ENCODE assay signal across 15 cellular contexts in genomic region chr19:953501-954271, GRCh38. TPM values are rescaled to one million over a fixed set of nuclear protein-coding genes. Genes with fewer than 3 reads are reported as not detected.
DNase-seq lines count a peak whose midpoint lies in the region; ATAC-seq, FAIRE-seq and TF ChIP-seq lines count a peak whose summit lies in the region.
"Had no signal": no experiment of that assay in that cellular context is flagged by ENCODE, and none has a peak within 500 bp of the region (broad histone marks: within the 10 kb centered on the region; RNA-seq: fewer than 3 reads in every experiment).

No MANE protein-coding gene starts in this region.

- peak overlapping the region; percentile 49 for H3K4me3 Mint-ChIP-seq in natural killer cell
- no peak overlapping the region for H3K4me3 Mint-ChIP-seq in natural killer cell treated with Interleukin-12 subunit alpha and Interleukin-12 subunit beta and Interleukin-15 and Interleukin-18, amount 100 ng/mL, for 72 hours
- H3K4me3 Mint-ChIP-seq in naive B cell: peak overlapping the region in 5 of 8 donors; percentile 32 to 75 (median 64)
- H3K4me3 Mint-ChIP-seq: activated T-cell treated with anti-CD3 and anti-CD28 coated beads, Interleukin-2, amount 50 U/mL, for 24 hours had no signal

- BruUV-seq in K562 (replicated peaks; lab: Mats Ljungman, UMichigan): no TSS peak

- intact Hi-C loops in natural killer cell (cut with micrococcal nuclease) (no loop called here), K562 (cut with micrococcal nuclease) (loop anchor here (2.0 kb wide), 1 partner anchor 29 kb away; no protein-coding TSS in a partner anchor), breast epithelium (cut with DNase I; ENCODE audit: low total_unique reads) (no loop called here)

- peaks cover 14% of the 10 kb centered on the region; the same call in 1 of the 3 replicates for H3K36me3 ChIP-seq in K562 (ENCODE audit: control insufficient read depth, insufficient read depth, low read length)
- H3K36me3 ChIP-seq in breast epithelium: no peaks in the 10 kb centered on the region
- H3K36me3 ChIP-seq in Karpas-422 (ENCODE audit: insufficient read depth, low read length): no peaks in the 10 kb centered on the region

- H3K9me1 ChIP-seq in K562 (ENCODE audit: control insufficient read depth, insufficient read depth, low read length): no peaks in the 10 kb centered on the region

- FAIRE-seq in K562 (lab: Jason Lieb, UNC): peak; percentile 44
- FAIRE-seq: urothelium cell line had no signal

- H3K9me2 ChIP-seq in Karpas-422 (replicated peaks; ENCODE audit: insufficient read depth, low read length): no peaks in the 10 kb centered on the region

- no peak for TF ChIP-seq EP300 in K562 (IDR thresholded peaks at IDR 0.05; ENCODE audit: low read length)

- H3K79me2 ChIP-seq in K562 (ENCODE audit: control insufficient read depth, insufficient read depth, low read length) (peaks cover 78% of the 10 kb centered on the region), Karpas-422 (ENCODE audit: low read length) (no peaks in the 10 kb centered on the region)

- no peaks in the 10 kb centered on the region for H4K20me1 ChIP-seq in K562 (replicated peaks; ENCODE audit: control insufficient read depth, insufficient read depth, low read length)
- 0 out of 2 replicates have a peak, but pooled peaks cover 10% of the 10 kb centered on the region for H4K20me1 ChIP-seq in Karpas-422 (ENCODE audit: insufficient read depth, low read depth, low read length)

- no peak for TF ChIP-seq CTCF in natural killer cell (IDR thresholded peaks at IDR 0.05)
- TF ChIP-seq CTCF in K562 (IDR thresholded peaks at IDR 0.05 in 2 of 3, conservative IDR thresholded peaks at IDR 0.05 in 1 of 3; ENCODE audit: insufficient read depth in 2 of 3, low read depth in 1 of 3, low read length in 3 of 3): no peak
- TF ChIP-seq CTCF in breast epithelium (IDR thresholded peaks at IDR 0.05): no peak

- H3K4me3 ChIP-seq in K562: peak overlapping the region; percentile 28
- H3K4me3 ChIP-seq in breast epithelium: no peak overlapping the region
- H3K4me3 ChIP-seq in Karpas-422 (ENCODE audit: low read length): no peak overlapping the region

- peak overlapping the region in 1 of 2 donors; percentile 85 for H3K27ac Mint-ChIP-seq in natural killer cell
- no peak overlapping the region for H3K27ac Mint-ChIP-seq in natural killer cell treated with Interleukin-12 subunit alpha and Interleukin-12 subunit beta and Interleukin-15 and Interleukin-18, amount 100 ng/mL, for 72 hours
- peak overlapping the region in 4 of 6 donors; percentile 39 to 90 (median 76) for H3K27ac Mint-ChIP-seq in naive B cell
- H3K27ac Mint-ChIP-seq: activated T-cell treated with anti-CD3 and anti-CD28 coated beads, Interleukin-2, amount 50 U/mL, for 24 hours had no signal

- H3K36me3 Mint-ChIP-seq in natural killer cell (no peaks in the 10 kb centered on the region), naive B cell (no peaks in the 10 kb centered on the region)
- H3K36me3 Mint-ChIP-seq in natural killer cell treated with Interleukin-12 subunit alpha and Interleukin-12 subunit beta and Interleukin-15 and Interleukin-18, amount 100 ng/mL, for 72 hours: no peaks in the 10 kb centered on the region

- no peak for DNase-seq in natural killer cell
- no peak for DNase-seq in natural killer cell treated with Interleukin-12 subunit alpha and Interleukin-12 subunit beta and Interleukin-15 and Interleukin-18, amount 100 ng/mL, for 72 hours (ENCODE audit: low spot score)
- peak in 1 of 4 experiments; percentile 46 for DNase-seq in K562 (ENCODE audit: extremely low read depth in 1 of 4, low spot score in 3 of 4)
- no peak for DNase-seq in naive B cell
- DNase-seq in breast epithelium (ENCODE audit: low spot score in 2 of 2): no peak
- DNase-seq in NCI-H345 (lab: John Stamatoyannopoulos, UW): no peak
- DNase-seq in Karpas-422: no peak
- DNase-seq: ACHN; activated T-cell treated with anti-CD3 and anti-CD28 coated beads, Interleukin-2, amount 50 U/mL, for 24 hours; midbrain; NCI-H1048 had no signal

- TF ChIP-seq POLR2A in K562 (conservative IDR thresholded peaks at IDR 0.05) (no peak), breast epithelium (IDR thresholded peaks at IDR 0.05) (no peak)

- peak overlapping the region; percentile 64 for H3K4me2 ChIP-seq in K562 (ENCODE audit: insufficient read depth, low read length)
- H3K4me2 ChIP-seq in Karpas-422 (ENCODE audit: low read depth, low read length, poor library complexity, severe bottlenecking): no peak overlapping the region

- TF ChIP-seq RAD21 in K562 (CRISPR knock-in tag; conservative IDR thresholded peaks at IDR 0.05 in 1 of 2, IDR thresholded peaks at IDR 0.05 in 1 of 2): no peak

- H3K4me1 ChIP-seq in K562 (replicated peaks in 1 of 2; ENCODE audit: control insufficient read depth in 2 of 2, insufficient read depth in 2 of 2, low read length in 2 of 2) (peaks cover 51 to 88% of the 10 kb centered on the region in 2 experiments), breast epithelium (peaks cover 0 to 5% of the 10 kb centered on the region in 2 donors), Karpas-422 (ENCODE audit: low read length) (peaks cover 7% of the 10 kb centered on the region; the same call in 1 of the 2 replicates)

- H3K9me3 Mint-ChIP-seq in natural killer cell (no peaks in the 10 kb centered on the region), naive B cell (no peaks in the 10 kb centered on the region)
- no peaks in the 10 kb centered on the region for H3K9me3 Mint-ChIP-seq in natural killer cell treated with Interleukin-12 subunit alpha and Interleukin-12 subunit beta and Interleukin-15 and Interleukin-18, amount 100 ng/mL, for 72 hours
- H3K9me3 Mint-ChIP-seq: activated T-cell treated with anti-CD3 and anti-CD28 coated beads, Interleukin-2, amount 50 U/mL, for 24 hours had no signal

- peaks cover 0 to 11% of the 10 kb centered on the region in 2 donors for H3K4me1 Mint-ChIP-seq in natural killer cell
- peaks cover 0 to 6% of the 10 kb centered on the region in 2 donors for H3K4me1 Mint-ChIP-seq in natural killer cell treated with Interleukin-12 subunit alpha and Interleukin-12 subunit beta and Interleukin-15 and Interleukin-18, amount 100 ng/mL, for 72 hours (ENCODE audit: low read depth in 2 of 2)
- H3K4me1 Mint-ChIP-seq in naive B cell: peaks cover 8 to 20% (median 19%) of the 10 kb centered on the region in 3 donors

- H3K27ac ChIP-seq in K562 (ENCODE audit: extremely low read depth, low read depth, low read length): peak overlapping the region; percentile 96
- no peak overlapping the region for H3K27ac ChIP-seq in breast epithelium
- H3K27ac ChIP-seq in Karpas-422 (ENCODE audit: low read length): no peak overlapping the region
- H3K27ac ChIP-seq: epithelial cell of prostate had no signal

- in situ Hi-C loops in K562 (cut with MboI): no loop called here

- H2AFZ ChIP-seq in K562 (ENCODE audit: low read depth, low read length): peak overlapping the region; percentile 33; the same call in 1 of the 2 replicates
- no peak overlapping the region for H2AFZ ChIP-seq in Karpas-422 (ENCODE audit: low read length)

- POLR2A ChIA-PET in K562 (lab: Yijun Ruan, JAX): interaction anchor here (0.6 to 1.3 kb wide), 4 partner anchors 8 to 1108 kb away, joined by 3 to 8 read pairs (median 4); no protein-coding TSS in a partner anchor

- H3K9ac ChIP-seq in K562 (ENCODE audit: insufficient read depth in 1 of 2, low read depth in 2 of 2, low read length in 2 of 2): peak overlapping the region; percentile 59 to 76
- H3K9ac ChIP-seq in Karpas-422 (ENCODE audit: low read length): no peak overlapping the region

- no peaks in the 10 kb centered on the region for H3K27me3 ChIP-seq in K562 (ENCODE audit: control insufficient read depth in 2 of 2, insufficient read depth in 2 of 2, low read length in 2 of 2)
- no peaks in the 10 kb centered on the region for H3K27me3 ChIP-seq in breast epithelium
- no peaks in the 10 kb centered on the region for H3K27me3 ChIP-seq in Karpas-422 (ENCODE audit: low read length)

- WGBS in K562 (ENCODE audit: insufficient coverage, low coverage, missing lambda C conversion rate): 13% methylated on average over 24 of the region's 30 CpGs

- H3K27me3 Mint-ChIP-seq in natural killer cell (ENCODE audit: low read depth in 2 of 2) (no peaks in the 10 kb centered on the region), naive B cell (no peaks in the 10 kb centered on the region)
- H3K27me3 Mint-ChIP-seq in natural killer cell treated with Interleukin-12 subunit alpha and Interleukin-12 subunit beta and Interleukin-15 and Interleukin-18, amount 100 ng/mL, for 72 hours: no peaks in the 10 kb centered on the region
- H3K27me3 Mint-ChIP-seq: activated T-cell treated with anti-CD3 and anti-CD28 coated beads, Interleukin-2, amount 50 U/mL, for 24 hours had no signal

- CTCF ChIA-PET in K562 (lab: Yijun Ruan, JAX; ENCODE audit: low intra/inter-chr PET ratio): interaction anchor here (0.6 kb wide), 1 partner anchor 35 kb away, joined by 3 read pairs; no protein-coding TSS in a partner anchor

- ATAC-seq in natural killer cell (no peak), K562 (peak; percentile 38), naive B cell (ENCODE audit: low read depth in 2 of 2) (peak in 1 of 2 donors; percentile 7), HG03354 (IDR thresholded peaks at IDR 0.05; ENCODE audit: poor library complexity, severe bottlenecking, unreplicated experiment) (no peak)
- no peak for ATAC-seq in natural killer cell treated with Interleukin-12 subunit alpha and Interleukin-12 subunit beta and Interleukin-15 and Interleukin-18, amount 100 ng/mL, for 72 hours

- H3K9me3 ChIP-seq in K562 (replicated peaks; ENCODE audit: control insufficient read depth, insufficient read depth, low read depth, low read length): no peaks in the 10 kb centered on the region
- H3K9me3 ChIP-seq in breast epithelium: no peaks in the 10 kb centered on the region
- no peaks in the 10 kb centered on the region for H3K9me3 ChIP-seq in Karpas-422 (ENCODE audit: low read length)

RNA-seq across cellular contexts. Expression of gene ARID3A, which starts 27.9 kb away (rescaled TPM):
- total RNA-seq in natural killer cell (10 to 100 TPM; 15.9 to 24.6 (median 24.2) TPM), K562 (2014; rRNA removed) (55.2 and 62.0 TPM in 2 replicates), K562 (2014; rRNA removed; fragmentation: Illumina TruSeq; extraction: Trizol) (14.8 and 16.4 TPM in 2 replicates), K562 (2015; rRNA removed; fragmentation: Illumina TruSeq; extraction: Trizol) (39.0 and 41.3 TPM in 2 replicates), K562 (2021) (97.2 and 118 TPM in 2 replicates), breast epithelium (10 to 100 TPM in 1 of 3 donors, 1 to 10 TPM in 2; 3.5 to 11.1 (median 4.8) TPM)
- total RNA-seq in natural killer cell treated with Interleukin-12 subunit alpha and Interleukin-12 subunit beta and Interleukin-15 and Interleukin-18, amount 100 ng/mL, for 72 hours: 10 to 100 TPM; 42.8 to 46.1 TPM
- 89.0 and 254 TPM in 2 replicates for total RNA-seq in K562 (2011; cell fraction: chromatin; rRNA removed; ENCODE audit: low replicate concordance)
- 180 and 206 TPM in 2 replicates for total RNA-seq in K562 (2011; cell fraction: nucleolus; rRNA removed)
- 120 and 121 TPM in 2 replicates for total RNA-seq in K562 (2011; cell fraction: nucleoplasm; rRNA removed)
- polyA plus RNA-seq in K562 (2011; rRNA removed) (27.9 and 44.1 TPM in 2 replicates), K562 (2014; fragmentation: Illumina TruSeq; extraction: Trizol) (31.2 and 62.4 TPM in 2 replicates), K562 (2014; fragmentation: Nextera tagmentation; extraction: Ambion mirVana) (1 to 10 TPM; 1.4 to 2.0 TPM), K562 (2014; rRNA removed) (31.0 and 46.7 TPM in 2 replicates), naive B cell (ENCODE audit: low read depth in 6 of 6) (1 to 10 TPM in 1 of 6 donors, under 1 TPM in 5; 0.13 to 1.1 (median 0.59) TPM)
- polyA plus RNA-seq in K562 (2011; cell fraction: cytosol; rRNA removed): 43.2 and 88.8 TPM in 2 replicates
- 58.8 and 128 TPM in 2 replicates for polyA plus RNA-seq in K562 (2011; cell fraction: nucleus; rRNA removed)
- 49.0 and 52.3 TPM in 2 replicates for polyA plus RNA-seq in K562 (2012)
- polyA minus RNA-seq in K562 (2011; rRNA and poly(A)+ RNA removed): 36.2 and 53.3 TPM in 2 replicates
- 119 and 167 TPM in 2 replicates for polyA minus RNA-seq in K562 (2011; cell fraction: cytosol; rRNA and poly(A)+ RNA removed)
- 45.8 and 47.4 TPM in 2 replicates for polyA minus RNA-seq in K562 (2011; cell fraction: nucleus; rRNA and poly(A)+ RNA removed)
- 2.0 and 4.6 TPM in 2 replicates for total RNA-seq in Karpas-422 (2014; rRNA removed; shearing (Covaris generic); ENCODE audit: low replicate concordance)

RNA-seq across cellular contexts. Expression of gene WDR18, which starts 30.5 kb away (rescaled TPM):
- 10 to 100 TPM; 17.5 to 25.4 (median 22.7) TPM for total RNA-seq in natural killer cell
- 100 to 1,000 TPM in 1 of 2 donors, 10 to 100 TPM in 1; 57.8 to 106 TPM for total RNA-seq in natural killer cell treated with Interleukin-12 subunit alpha and Interleukin-12 subunit beta and Interleukin-15 and Interleukin-18, amount 100 ng/mL, for 72 hours
- 32.2 and 119 TPM in 2 replicates for total RNA-seq in K562 (2011; cell fraction: chromatin; rRNA removed; ENCODE audit: low replicate concordance)
- total RNA-seq in K562 (2011; cell fraction: nucleolus; rRNA removed): 140 and 174 TPM in 2 replicates
- 50.0 and 55.1 TPM in 2 replicates for total RNA-seq in K562 (2011; cell fraction: nucleoplasm; rRNA removed)
- 181 and 210 TPM in 2 replicates for total RNA-seq in K562 (2014; rRNA removed)
- 13.0 and 15.5 TPM in 2 replicates for total RNA-seq in K562 (2014; rRNA removed; fragmentation: Illumina TruSeq; extraction: Trizol)
- 37.6 and 45.0 TPM in 2 replicates for total RNA-seq in K562 (2015; rRNA removed; fragmentation: Illumina TruSeq; extraction: Trizol)
- total RNA-seq in K562 (2021): 128 and 134 TPM in 2 replicates
- 30.1 and 47.8 TPM in 2 replicates for polyA plus RNA-seq in K562 (2011; rRNA removed)
- polyA plus RNA-seq in K562 (2011; cell fraction: cytosol; rRNA removed): 62.1 and 244 TPM in 2 replicates
- polyA plus RNA-seq in K562 (2011; cell fraction: nucleus; rRNA removed): 137 and 203 TPM in 2 replicates
- polyA plus RNA-seq in K562 (2012): 73.6 and 92.2 TPM in 2 replicates
- polyA plus RNA-seq in K562 (2014; fragmentation: Illumina TruSeq; extraction: Trizol): 16.3 and 52.9 TPM in 2 replicates
- 1 to 10 TPM in 1 of 2 experiments, under 1 TPM in 1; 0.65 to 1.1 TPM for polyA plus RNA-seq in K562 (2014; fragmentation: Nextera tagmentation; extraction: Ambion mirVana)
- 106 and 130 TPM in 2 replicates for polyA plus RNA-seq in K562 (2014; rRNA removed)
- 17.0 and 26.0 TPM in 2 replicates for polyA minus RNA-seq in K562 (2011; rRNA and poly(A)+ RNA removed)
- polyA minus RNA-seq in K562 (2011; cell fraction: cytosol; rRNA and poly(A)+ RNA removed): 90.0 and 91.8 TPM in 2 replicates
- polyA minus RNA-seq in K562 (2011; cell fraction: nucleus; rRNA and poly(A)+ RNA removed): 52.1 and 52.4 TPM in 2 replicates
- polyA plus RNA-seq in naive B cell (ENCODE audit: low read depth in 6 of 6): 10 to 100 TPM; 39.9 to 64.1 (median 52.5) TPM
- total RNA-seq in breast epithelium: 10 to 100 TPM; 19.2 to 69.2 (median 49.8) TPM
- 41.1 and 87.2 TPM in 2 replicates for total RNA-seq in Karpas-422 (2014; rRNA removed; shearing (Covaris generic); ENCODE audit: low replicate concordance)

RNA-seq across cellular contexts. Expression of gene KISS1R, which starts 36.6 kb away (rescaled TPM):
- total RNA-seq in natural killer cell: under 1 TPM in 1 of 3 donors, not detected in 2; 0.31 TPM
- total RNA-seq in natural killer cell treated with Interleukin-12 subunit alpha and Interleukin-12 subunit beta and Interleukin-15 and Interleukin-18, amount 100 ng/mL, for 72 hours: 1 to 10 TPM in 1 of 2 donors, not detected in 1; 1.1 TPM
- total RNA-seq in K562 (2011; cell fraction: chromatin; rRNA removed; ENCODE audit: low replicate concordance): 13.9 and 50.0 TPM in 2 replicates
- 79.5 and 104 TPM in 2 replicates for total RNA-seq in K562 (2011; cell fraction: nucleolus; rRNA removed)
- total RNA-seq in K562 (2011; cell fraction: nucleoplasm; rRNA removed): 29.6 and 30.1 TPM in 2 replicates
- 19.3 and 26.7 TPM in 2 replicates for total RNA-seq in K562 (2014; rRNA removed)
- 0.80 and 1.1 TPM in 2 replicates for total RNA-seq in K562 (2014; rRNA removed; fragmentation: Illumina TruSeq; extraction: Trizol)
- total RNA-seq in K562 (2015; rRNA removed; fragmentation: Illumina TruSeq; extraction: Trizol): 2.0 and 2.7 TPM in 2 replicates
- 36.2 and 39.4 TPM in 2 replicates for total RNA-seq in K562 (2021)
- polyA plus RNA-seq in K562 (2011; rRNA removed): 2.8 and 6.3 TPM in 2 replicates
- 4.3 and 59.2 TPM in 2 replicates for polyA plus RNA-seq in K562 (2011; cell fraction: cytosol; rRNA removed)
- 36.4 and 172 TPM in 2 replicates for polyA plus RNA-seq in K562 (2011; cell fraction: nucleus; rRNA removed)
- polyA plus RNA-seq in K562 (2012): 6.9 and 23.9 TPM in 2 replicates
- 0.37 and 2.7 TPM in 2 replicates for polyA plus RNA-seq in K562 (2014; fragmentation: Illumina TruSeq; extraction: Trizol)
- polyA plus RNA-seq in K562 (2014; fragmentation: Nextera tagmentation; extraction: Ambion mirVana): under 1 TPM; 0.55 to 0.75 TPM
- 17.3 and 26.8 TPM in 2 replicates for polyA plus RNA-seq in K562 (2014; rRNA removed)
- polyA minus RNA-seq in K562 (2011; rRNA and poly(A)+ RNA removed): 0.30 and 1.8 TPM in 2 replicates
- 5.8 and 14.1 TPM in 2 replicates for polyA minus RNA-seq in K562 (2011; cell fraction: cytosol; rRNA and poly(A)+ RNA removed)
- polyA minus RNA-seq in K562 (2011; cell fraction: nucleus; rRNA and poly(A)+ RNA removed): 5.8 and 22.6 TPM in 2 replicates
- polyA plus RNA-seq in naive B cell (ENCODE audit: low read depth in 6 of 6): under 1 TPM in 4 of 6 donors, not detected in 2; 0.17 to 0.42 (median 0.33) TPM
- under 1 TPM in 2 of 3 donors, not detected in 1; 0.15 to 0.33 TPM for total RNA-seq in breast epithelium
- total RNA-seq in Karpas-422 (2014; rRNA removed; shearing (Covaris generic); ENCODE audit: low replicate concordance): not detected in 2 replicates
- total RNA-seq: NCI-H460 had no signal

RNA-seq across cellular contexts. Expression of gene R3HDM4, which starts 40.7 kb away (rescaled TPM):
- total RNA-seq in natural killer cell (100 to 1,000 TPM in 1 of 3 donors, 10 to 100 TPM in 2; 88.7 to 106 (median 97.8) TPM), K562 (2014; rRNA removed) (63.2 and 75.6 TPM in 2 replicates), K562 (2014; rRNA removed; fragmentation: Illumina TruSeq; extraction: Trizol) (21.4 and 26.2 TPM in 2 replicates), K562 (2015; rRNA removed; fragmentation: Illumina TruSeq; extraction: Trizol) (44.6 and 46.1 TPM in 2 replicates), K562 (2021) (133 and 138 TPM in 2 replicates), breast epithelium (10 to 100 TPM; 31.8 to 41.6 (median 41.0) TPM)
- total RNA-seq in natural killer cell treated with Interleukin-12 subunit alpha and Interleukin-12 subunit beta and Interleukin-15 and Interleukin-18, amount 100 ng/mL, for 72 hours: 10 to 100 TPM; 48.4 to 68.3 TPM
- total RNA-seq in K562 (2011; cell fraction: chromatin; rRNA removed; ENCODE audit: low replicate concordance): 66.6 and 166 TPM in 2 replicates
- 109 and 113 TPM in 2 replicates for total RNA-seq in K562 (2011; cell fraction: nucleolus; rRNA removed)
- total RNA-seq in K562 (2011; cell fraction: nucleoplasm; rRNA removed): 92.6 and 119 TPM in 2 replicates
- polyA plus RNA-seq in K562 (2011; rRNA removed) (59.0 and 93.9 TPM in 2 replicates), K562 (2014; fragmentation: Illumina TruSeq; extraction: Trizol) (87.6 and 109 TPM in 2 replicates), K562 (2014; fragmentation: Nextera tagmentation; extraction: Ambion mirVana) (1 to 10 TPM; 3.2 to 5.6 TPM), K562 (2014; rRNA removed) (140 and 154 TPM in 2 replicates), naive B cell (ENCODE audit: low read depth in 6 of 6) (100 to 1,000 TPM; 162 to 209 (median 175) TPM)
- polyA plus RNA-seq in K562 (2011; cell fraction: cytosol; rRNA removed): 105 and 207 TPM in 2 replicates
- 149 and 223 TPM in 2 replicates for polyA plus RNA-seq in K562 (2011; cell fraction: nucleus; rRNA removed)
- polyA plus RNA-seq in K562 (2012): 85.0 and 165 TPM in 2 replicates
- 11.6 and 16.6 TPM in 2 replicates for polyA minus RNA-seq in K562 (2011; rRNA and poly(A)+ RNA removed)
- 30.8 and 60.9 TPM in 2 replicates for polyA minus RNA-seq in K562 (2011; cell fraction: cytosol; rRNA and poly(A)+ RNA removed)
- 22.8 and 25.2 TPM in 2 replicates for polyA minus RNA-seq in K562 (2011; cell fraction: nucleus; rRNA and poly(A)+ RNA removed)
- total RNA-seq in Karpas-422 (2014; rRNA removed; shearing (Covaris generic); ENCODE audit: low replicate concordance): 41.9 and 43.8 TPM in 2 replicates

RNA-seq across cellular contexts. Expression of gene GRIN3B, which starts 46.5 kb away (rescaled TPM):
- total RNA-seq in natural killer cell: under 1 TPM in 2 of 3 donors, not detected in 1; 0.09 to 0.15 TPM
- total RNA-seq in natural killer cell treated with Interleukin-12 subunit alpha and Interleukin-12 subunit beta and Interleukin-15 and Interleukin-18, amount 100 ng/mL, for 72 hours: not detected
- 0.32 and 0.88 TPM in 2 replicates for total RNA-seq in K562 (2011; cell fraction: chromatin; rRNA removed; ENCODE audit: low replicate concordance)
- total RNA-seq in K562 (2011; cell fraction: nucleolus; rRNA removed): 1.3 and 2.9 TPM in 2 replicates
- total RNA-seq in K562 (2011; cell fraction: nucleoplasm; rRNA removed): 0.29 and 0.46 TPM in 2 replicates
- 0.95 TPM in 1 of 2 replicates, not detected in the other for total RNA-seq in K562 (2014; rRNA removed)
- not detected in 2 replicates for total RNA-seq in K562 (2014; rRNA removed; fragmentation: Illumina TruSeq; extraction: Trizol)
- total RNA-seq in K562 (2015; rRNA removed; fragmentation: Illumina TruSeq; extraction: Trizol): not detected in 2 replicates
- total RNA-seq in K562 (2021): 0.51 TPM in 1 of 2 replicates, not detected in the other
- polyA plus RNA-seq in K562 (2011; rRNA removed): 0.06 and 0.23 TPM in 2 replicates
- 0.31 and 0.53 TPM in 2 replicates for polyA plus RNA-seq in K562 (2011; cell fraction: cytosol; rRNA removed)
- 2.2 and 2.5 TPM in 2 replicates for polyA plus RNA-seq in K562 (2011; cell fraction: nucleus; rRNA removed)
- polyA plus RNA-seq in K562 (2012): 0.12 and 0.51 TPM in 2 replicates
- not detected in 2 replicates for polyA plus RNA-seq in K562 (2014; fragmentation: Illumina TruSeq; extraction: Trizol)
- polyA plus RNA-seq in K562 (2014; fragmentation: Nextera tagmentation; extraction: Ambion mirVana): not detected
- polyA plus RNA-seq in K562 (2014; rRNA removed): 0.15 and 0.19 TPM in 2 replicates
- 0.06 TPM in 1 of 2 replicates, not detected in the other for polyA minus RNA-seq in K562 (2011; rRNA and poly(A)+ RNA removed)
- polyA minus RNA-seq in K562 (2011; cell fraction: cytosol; rRNA and poly(A)+ RNA removed): not detected in 2 replicates
- polyA minus RNA-seq in K562 (2011; cell fraction: nucleus; rRNA and poly(A)+ RNA removed): 0.40 and 1.4 TPM in 2 replicates
- not detected for polyA plus RNA-seq in naive B cell (ENCODE audit: low read depth in 6 of 6)
- 1 to 10 TPM in 1 of 3 donors, not detected in 2; 2.6 TPM for total RNA-seq in breast epithelium
- 1.4 TPM in 1 of 2 replicates, not detected in the other for total RNA-seq in Karpas-422 (2014; rRNA removed; shearing (Covaris generic); ENCODE audit: low replicate concordance)
- total RNA-seq: NCI-H460 had no signal

Comparison
In these comparisons a context has a peak if more than half of its experiments do, and no peak if none do; other contexts are left out.
1. H3K27ac Mint-ChIP-seq: peak in naive B cell (4 of 6); none in natural killer cell treated with Interleukin-12 subunit alpha and Interleukin-12 subunit beta and Interleukin-15 and Interleukin-18, amount 100 ng/mL, for 72 hours (0 of 2).